ENCODE assay signal across 20 cellular contexts in genomic region chr6:56684342-56685101, GRCh38. TPM values are rescaled to one million over a fixed set of nuclear protein-coding genes. Genes with fewer than 3 reads are reported as not detected.
DNase-seq lines count a peak whose midpoint lies in the region; ATAC-seq and TF ChIP-seq lines count a peak whose summit lies in the region.
"Had no signal": no experiment of that assay in that cellular context is flagged by ENCODE, and none has a peak within 500 bp of the region (broad histone marks: within the 10 kb centered on the region; RNA-seq: fewer than 3 reads in every experiment).

No MANE protein-coding gene starts in this region.

- TF ChIP-seq CTCF in suprapubic skin (IDR thresholded peaks at IDR 0.05) (no peak), endodermal cell (conservative IDR thresholded peaks at IDR 0.05) (no peak)

- no peak overlapping the region for H3K9ac ChIP-seq in endodermal cell (ENCODE audit: extremely low read depth, low read length, poor library complexity, severe bottlenecking)
- H3K9ac ChIP-seq: KMS-11 had no signal

- no peak for TF ChIP-seq EP300 in suprapubic skin (IDR thresholded peaks at IDR 0.05)

- DNase-seq in DMS53 treated with DMSO at 0.1 percent for 48 hours (lab: John Stamatoyannopoulos, UW; ENCODE audit: unreplicated experiment), result peak; percentile 38
- DNase-seq in SJSA1 (ENCODE audit: low read depth in 1 of 2, low spot score in 2 of 2), result no peak
- DNase-seq in left lobe of liver (ENCODE audit: low spot score), result no peak
- no peak for DNase-seq in suprapubic skin (ENCODE audit: low spot score in 2 of 2)
- no peak for DNase-seq in SIG-M5 (lab: John Stamatoyannopoulos, UW)
- no peak for DNase-seq in endodermal cell
- DNase-seq in stimulated activated CD4-positive, alpha-beta T cell treated with anti-CD3 and anti-CD28 coated beads, Interleukin-2, amount 100 ng/mL, for 48 hours, result no peak
- DNase-seq: activated B cell treated with CpG ODN at 0.5 μM for 24 hours; activated gamma-delta T cell treated with Interleukin-2 at 50 U/mL for 16 hours; esophagus squamous epithelium; hippocampal formation; left lung; natural killer cell; NCI-H1417 treated with DMSO at 0.1 percent for 48 hours; OCI-M1; stimulated activated CD4-positive, alpha-beta T cell treated with anti-CD3 and anti-CD28 coated beads, Interleukin-4, amount 100 ng/mL, for 1 hour; trophoblast cell had no signal

- ATAC-seq in left lobe of liver, result peak; percentile 31
- ATAC-seq: natural killer cell had no signal

- H3K4me3 Mint-ChIP-seq in endodermal cell, result no peak overlapping the region
- H3K4me3 Mint-ChIP-seq: activated B cell treated with CpG ODN at 0.5 μM for 24 hours, CD14-positive monocyte, natural killer cell had no signal

- 78% methylated on average over 7 of the region's 7 CpGs for WGBS in suprapubic skin
- WGBS in endodermal cell (ENCODE audit: insufficient coverage in 1 of 2, insufficient read length in 1 of 2), 2 experiments, result 95 to 100% methylated on average over 4 to 6 of the region's 7 CpGs

- H3K9me3 ChIP-seq in SJSA1 (replicated peaks) (no peaks in the 10 kb centered on the region), suprapubic skin (no peaks in the 10 kb centered on the region), endodermal cell (ENCODE audit: control insufficient read depth, low read length) (no peaks in the 10 kb centered on the region)
- H3K9me3 ChIP-seq: esophagus squamous epithelium, left lung had no signal

- H3K9me3 Mint-ChIP-seq in endodermal cell, result no peaks in the 10 kb centered on the region
- H3K9me3 Mint-ChIP-seq: activated B cell treated with CpG ODN at 0.5 μM for 24 hours, CD14-positive monocyte, natural killer cell had no signal

- H3K4me1 Mint-ChIP-seq in endodermal cell, result peaks cover 20% of the 10 kb centered on the region
- H3K4me1 Mint-ChIP-seq: activated B cell treated with CpG ODN at 0.5 μM for 24 hours, natural killer cell had no signal

- H3K27me3 Mint-ChIP-seq in endodermal cell (ENCODE audit: insufficient read depth), result no peaks in the 10 kb centered on the region
- H3K27me3 Mint-ChIP-seq: activated B cell treated with CpG ODN at 0.5 μM for 24 hours had no signal

- H3K4me3 ChIP-seq in SJSA1 (no peak overlapping the region), suprapubic skin (no peak overlapping the region), endodermal cell (ENCODE audit: low read length) (no peak overlapping the region)
- H3K4me3 ChIP-seq: esophagus squamous epithelium, left lung had no signal

- H3K27ac ChIP-seq in SJSA1, result peak overlapping the region; percentile 90
- H3K27ac ChIP-seq in suprapubic skin, result peak overlapping the region; percentile 73
- H3K27ac ChIP-seq in endodermal cell (ENCODE audit: low read depth, low read length), result no peak overlapping the region
- H3K27ac ChIP-seq: HL-60, KMS-11 had no signal

- no peak for TF ChIP-seq POLR2A in suprapubic skin (IDR thresholded peaks at IDR 0.05)

- H3K36me3 ChIP-seq in SJSA1 (peaks cover 44% of the 10 kb centered on the region), suprapubic skin (no peaks in the 10 kb centered on the region), endodermal cell (ENCODE audit: control insufficient read depth, insufficient read depth, low read length) (no peaks in the 10 kb centered on the region)
- H3K36me3 ChIP-seq: esophagus squamous epithelium, left lung had no signal

- H3K27ac Mint-ChIP-seq in endodermal cell, result no peak overlapping the region
- H3K27ac Mint-ChIP-seq: activated B cell treated with CpG ODN at 0.5 μM for 24 hours, CD14-positive monocyte, natural killer cell had no signal

- H3K27me3 ChIP-seq in SJSA1 (replicated peaks), result no peaks in the 10 kb centered on the region
- H3K27me3 ChIP-seq in suprapubic skin, result no peaks in the 10 kb centered on the region
- H3K27me3 ChIP-seq in endodermal cell (ENCODE audit: control insufficient read depth, insufficient read depth, low read length, poor library complexity, severe bottlenecking), result no peaks in the 10 kb centered on the region
- H3K27me3 ChIP-seq: esophagus squamous epithelium, left lung had no signal

- H3K4me1 ChIP-seq in SJSA1 (replicated peaks) (peaks cover 61% of the 10 kb centered on the region), suprapubic skin (peaks cover 31% of the 10 kb centered on the region), endodermal cell (ENCODE audit: control insufficient read depth, insufficient read depth, low read length) (peaks cover 3% of the 10 kb centered on the region)
- H3K4me1 ChIP-seq: left lung had no signal

- H3K36me3 Mint-ChIP-seq in endodermal cell (ENCODE audit: low read depth), result peaks cover 2% of the 10 kb centered on the region
- H3K36me3 Mint-ChIP-seq: CD14-positive monocyte, natural killer cell had no signal

RNA-seq across cellular contexts. Expression of gene DST, which starts 41.8 kb away (rescaled TPM):
- 93.2 and 160 TPM in 2 replicates for total RNA-seq in SJSA1 (2014; rRNA removed; shearing (Covaris generic))
- 86.5 TPM for total RNA-seq in left lobe of liver
- total RNA-seq in suprapubic skin, result 1,000 to 10,000 TPM in 1 of 4 donors, 100 to 1,000 TPM in 3; 637 to 1,048 (median 751) TPM
- total RNA-seq in endodermal cell, result 100 to 1,000 TPM; 101 to 113 TPM
- polyA plus RNA-seq in endodermal cell (2013, experiment 1 of 2), result 66.5 TPM
- polyA plus RNA-seq in endodermal cell (2013, experiment 2 of 2), result 66.8 TPM
